ENCODE assay signal across 21 cellular contexts in genomic region chr14:104401785-104402184, GRCh38.
"Had no signal": no experiment of that assay in that cellular context is flagged by ENCODE, and none has a peak within 500 bp of the region (broad histone marks: within the 10 kb centered on the region; RNA-seq: fewer than 3 reads in every experiment).

No MANE protein-coding gene starts in this region.

- H3K4me3 Mint-ChIP-seq: memory B cell; naive B cell; nephron progenitor cell; stimulated activated naive CD8-positive, alpha-beta T cell treated with anti-CD3 and anti-CD28 coated beads, Interleukin-15, amount 100 ng/mL, for 72 hours had no signal

- ATAC-seq: gastrocnemius medialis; left ventricle myocardium superior; lower lobe of right lung; psoas muscle; right lobe of liver; stimulated activated naive CD8-positive, alpha-beta T cell treated with anti-CD3 and anti-CD28 coated beads, Interleukin-15, amount 100 ng/mL, for 72 hours had no signal

- H3K27me3 Mint-ChIP-seq: stimulated activated naive CD8-positive, alpha-beta T cell treated with anti-CD3 and anti-CD28 coated beads, Interleukin-15, amount 100 ng/mL, for 72 hours had no signal

- H3K4me1 ChIP-seq: gastrocnemius medialis, lower lobe of right lung, psoas muscle, right lobe of liver, thyroid gland, vagina had no signal

- H3K9me3 ChIP-seq: right lobe of liver, thyroid gland had no signal

- DNase-seq: cortex of kidney; effector CD4-positive, alpha-beta T cell; foreskin fibroblast; gastrocnemius medialis; left ventricle myocardium superior; lower lobe of right lung; naive B cell; nephron progenitor cell; nucleus accumbens; psoas muscle; right lobe of liver; small intestine; stimulated activated CD4-positive, alpha-beta T cell treated with anti-CD3 and anti-CD28 coated beads, Interleukin-1b, Interleukin-23, amount 100 ng/mL, for 48 hours; stimulated activated CD4-positive, alpha-beta T cell treated with anti-CD3 and anti-CD28 coated beads, Interleukin-4, amount 100 ng/mL, for 1 hour; stimulated activated CD8-positive, alpha-beta memory T cell treated with anti-CD3 and anti-CD28 coated beads, Interleukin-4, amount 100 ng/mL, for 48 hours; stimulated activated naive CD4-positive, alpha-beta T cell; stimulated activated naive CD8-positive, alpha-beta T cell treated with anti-CD3 and anti-CD28 coated beads, Interleukin-15, amount 100 ng/mL, for 72 hours; thyroid gland; trophoblast cell had no signal

- H3K4me1 Mint-ChIP-seq: nephron progenitor cell had no signal

- H3K4me3 ChIP-seq: gastrocnemius medialis, lower lobe of right lung, psoas muscle, right lobe of liver, thyroid gland, vagina had no signal

- H3K27ac ChIP-seq: gastrocnemius medialis, lower lobe of right lung, psoas muscle, right lobe of liver, thyroid gland, vagina had no signal

- H3K36me3 ChIP-seq: gastrocnemius medialis, lower lobe of right lung, right lobe of liver, thyroid gland, vagina had no signal

- H3K27ac Mint-ChIP-seq: memory B cell; naive B cell; nephron progenitor cell; stimulated activated naive CD8-positive, alpha-beta T cell treated with anti-CD3 and anti-CD28 coated beads, Interleukin-15, amount 100 ng/mL, for 72 hours had no signal

- H3K27me3 ChIP-seq: right lobe of liver, thyroid gland, vagina had no signal
